In the genomic region with DNA sequence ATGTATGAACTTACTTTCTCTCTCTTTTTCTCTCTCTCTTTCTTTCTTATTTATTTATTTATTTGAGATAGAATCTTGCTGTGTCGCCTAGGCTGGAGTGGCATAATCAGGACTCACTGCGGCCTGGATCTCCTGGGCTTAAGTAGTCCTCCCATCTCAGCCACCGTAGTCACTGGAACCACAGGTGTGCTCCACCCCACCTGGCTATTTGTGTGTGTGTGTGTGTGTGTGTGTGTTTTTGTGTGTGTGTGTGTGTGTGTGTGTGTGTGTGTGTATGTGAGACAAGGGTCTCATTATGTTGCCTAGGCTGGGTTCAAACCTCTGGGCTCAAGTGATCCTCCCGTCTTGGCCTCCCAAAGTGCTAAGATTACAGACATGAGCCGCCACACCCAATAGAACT, we compare ENCODE assay signal across 7 cellular contexts.
"Had no signal": no experiment of that assay in that cellular context is flagged by ENCODE, and none has a peak within 500 bp of the region (broad histone marks: within the 10 kb centered on the region; RNA-seq: fewer than 3 reads in every experiment).

No MANE protein-coding gene starts in this region.

- H3K27ac ChIP-seq: HL-60 had no signal

- FAIRE-seq: HepG2 had no signal

- H3K9me3 ChIP-seq: HAP-1 had no signal

- H3K4me3 ChIP-seq: GM23338, HAP-1 had no signal

- H2AFZ ChIP-seq: GM23338 had no signal

- H3K4me2 ChIP-seq: GM23338 had no signal

- H3K36me3 ChIP-seq: HAP-1 had no signal

- ATAC-seq: GM23338, HCT116, HepG2 had no signal

- DNase-seq: H7, KG1 had no signal
